6 cellular contexts compared by ENCODE assay signal in genomic region chr16:546909-547770, GRCh38. TPM values are rescaled to one million over a fixed set of nuclear protein-coding genes. Genes with fewer than 3 reads are reported as not detected.
DNase-seq lines count a peak whose midpoint lies in the region; ATAC-seq and TF ChIP-seq lines count a peak whose summit lies in the region.

No MANE protein-coding gene starts in this region.

- H3K36me3 Mint-ChIP-seq in T-helper 17 cell (ENCODE audit: low read depth) = no peaks in the 10 kb centered on the region

- H3K27ac ChIP-seq in C4-2B = no peak overlapping the region; the same call in 1 of the 2 replicates

- DNase-seq in T-helper 17 cell = peak in 2 of 3 donors; percentile 35 to 39
- peak; percentile 75 to 83 for DNase-seq in erythroblast (lab: John Stamatoyannopoulos, UW)
- peak; percentile 68 for DNase-seq in stimulated activated CD4-positive, alpha-beta T cell treated with anti-CD3 and anti-CD28 coated beads, Interleukin-15, amount 100 ng/mL, for 24 hours
- no peak for DNase-seq in NAMALWA (ENCODE audit: low spot score)
- no peak for DNase-seq in KBM-7

- peak overlapping the region; percentile 15 for H3K4me3 Mint-ChIP-seq in T-helper 17 cell

- H3K9me3 ChIP-seq in T-helper 17 cell (ENCODE audit: control insufficient read depth, low read length, poor library complexity, severe bottlenecking) = no peaks in the 10 kb centered on the region

- in situ Hi-C loops in KBM-7 (cut with MboI; ENCODE audit: low pct_unique_long_range_greater_than_20kb, low sequenced_read_pairs) = no loop called here

- ATAC-seq in T-helper 17 cell = peak; percentile 76

- peaks cover 4% of the 10 kb centered on the region for H3K4me1 Mint-ChIP-seq in T-helper 17 cell

- peak; percentile 92 for TF ChIP-seq CTCF in C4-2B (conservative IDR thresholded peaks at IDR 0.05)

- no peak overlapping the region for H3K27ac Mint-ChIP-seq in T-helper 17 cell

- H3K27me3 Mint-ChIP-seq in T-helper 17 cell = no peaks in the 10 kb centered on the region

- TF ChIP-seq POLR2A in erythroblast (IDR thresholded peaks at IDR 0.05; ENCODE audit: low read length) = no peak

RNA-seq across cellular contexts. Expression of gene PRR35, which starts 13.1 kb away (rescaled TPM):
- not detected for total RNA-seq in T-helper 17 cell

RNA-seq across cellular contexts. Expression of gene CAPN15, which starts 19.6 kb away (rescaled TPM):
- 10 to 100 TPM; 63.9 to 71.0 TPM for total RNA-seq in T-helper 17 cell

RNA-seq across cellular contexts. Expression of gene NHLRC4, which starts 19.7 kb away (rescaled TPM):
- 1 to 10 TPM in 1 of 2 donors, under 1 TPM in 1; 0.86 to 1.4 TPM for total RNA-seq in T-helper 17 cell

RNA-seq across cellular contexts. Expression of gene PIGQ, which starts 22.6 kb away (rescaled TPM):
- total RNA-seq in T-helper 17 cell = 10 to 100 TPM; 25.6 to 32.4 TPM

RNA-seq across cellular contexts. Expression of gene RAB40C, which starts 42.7 kb away (rescaled TPM):
- 10 to 100 TPM; 10.6 to 11.6 TPM for total RNA-seq in T-helper 17 cell

Comparison
In these comparisons a context has a peak if more than half of its experiments do, and no peak if none do; other contexts are left out.
1. DNase-seq: peak in T-helper 17 cell (2 of 3), erythroblast (2 of 2) and stimulated activated CD4-positive, alpha-beta T cell treated with anti-CD3 and anti-CD28 coated beads, Interleukin-15, amount 100 ng/mL, for 24 hours (single experiment); none in NAMALWA (single experiment) and KBM-7 (single experiment).